ENCODE assay signal across 13 cellular contexts in the genomic region with DNA sequence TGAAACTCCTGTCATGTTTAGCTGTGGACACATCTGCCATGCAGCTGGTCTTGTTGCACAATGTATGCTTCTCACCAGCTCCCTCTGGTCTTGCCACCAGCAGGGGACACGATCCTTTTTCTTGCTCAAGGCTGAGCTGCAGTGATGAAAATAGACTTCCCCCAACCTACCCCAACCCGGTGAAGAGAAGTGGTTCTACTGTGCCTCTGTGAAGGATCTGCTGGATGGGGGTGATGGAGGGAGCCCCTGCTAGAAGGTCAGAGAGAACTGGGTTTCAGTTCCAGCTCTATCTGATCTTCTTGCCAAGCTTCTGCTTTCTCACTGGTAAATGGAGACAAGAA.
A peak's percentile ranks its signal among the peaks of the same experiment; 100 is the strongest.
DNase-seq lines count a peak whose midpoint lies in the region; ATAC-seq and TF ChIP-seq lines count a peak whose summit lies in the region.
"Had no signal": no experiment of that assay in that cellular context is flagged by ENCODE, and none has a peak within 500 bp of the region (broad histone marks: within the 10 kb centered on the region; RNA-seq: fewer than 3 reads in every experiment).

No MANE protein-coding gene starts in this region.

- 57 to 63% methylated on average over 2 of the region's 2 CpGs for WGBS in heart right ventricle, 2 donors

- ATAC-seq in heart right ventricle (peak in 6 of 8 donors; percentile 46 to 79 (median 62)), sciatic nerve (peak; percentile 77)
- ATAC-seq: activated T-cell treated with anti-CD3 and anti-CD28 coated beads, Interleukin-2, amount 50 U/mL, for 4 hours had no signal

- H3K9me3 ChIP-seq in NT2/D1 (ENCODE audit: insufficient read depth, low read length) (no peaks in the 10 kb centered on the region), heart right ventricle (no peaks in the 10 kb centered on the region)

- intact Hi-C loops in heart right ventricle (cut with DNase I) = no loop called here
- intact Hi-C loops in sciatic nerve (cut with DNase I) = no loop called here

- H3K4me1 ChIP-seq in NT2/D1 (ENCODE audit: insufficient read depth, insufficient read length) (peaks cover 6% of the 10 kb centered on the region), heart right ventricle (peaks cover 0 to 27% (median 0%) of the 10 kb centered on the region in 9 donors)

- H3K9ac ChIP-seq in NT2/D1 (ENCODE audit: insufficient read length, low read depth) = peak overlapping the region; percentile 1

- no peak for TF ChIP-seq CTCF in heart right ventricle (IDR thresholded peaks at IDR 0.05)

- H3K36me3 Mint-ChIP-seq in activated CD4-positive, alpha-beta memory T cell treated with anti-CD3 and anti-CD28 coated beads, Interleukin-2, amount 10 ng/mL, durations not matched to agents 7 days and 5 days (ENCODE audit: low read depth) = no peaks in the 10 kb centered on the region
- H3K36me3 Mint-ChIP-seq: CD4-positive, CD25-positive, alpha-beta regulatory T cell; naive B cell had no signal

- H3K36me3 ChIP-seq in NT2/D1 (ENCODE audit: insufficient read depth, insufficient read length, low read length) (no peaks in the 10 kb centered on the region), heart right ventricle (no peaks in the 10 kb centered on the region)

- H3K9me3 Mint-ChIP-seq in activated CD4-positive, alpha-beta memory T cell treated with anti-CD3 and anti-CD28 coated beads, Interleukin-2, amount 10 ng/mL, durations not matched to agents 7 days and 5 days = no peaks in the 10 kb centered on the region
- H3K9me3 Mint-ChIP-seq: activated T-cell treated with anti-CD3 and anti-CD28 coated beads, Interleukin-2, amount 50 U/mL, for 4 hours; naive B cell had no signal

- H3K27me3 Mint-ChIP-seq in activated CD4-positive, alpha-beta memory T cell treated with anti-CD3 and anti-CD28 coated beads, Interleukin-2, amount 10 ng/mL, durations not matched to agents 7 days and 5 days = no peaks in the 10 kb centered on the region
- H3K27me3 Mint-ChIP-seq: CD4-positive, CD25-positive, alpha-beta regulatory T cell; naive B cell had no signal

- peak; percentile 4 for DNase-seq in ELR (ENCODE audit: low read depth)
- no peak for DNase-seq in NT2/D1 (ENCODE audit: low read depth, low spot score)
- DNase-seq in heart right ventricle = no peak
- DNase-seq in sciatic nerve (ENCODE audit: low spot score) = no peak
- DNase-seq in NCI-H1436 (lab: John Stamatoyannopoulos, UW) = no peak
- DNase-seq in activated CD4-positive, alpha-beta T cell treated with anti-CD3 and anti-CD28 coated beads, Interleukin-2, amount 50 U/mL, for 48 hours = no peak
- DNase-seq in DMS79 treated with DMSO at 0.1 percent for 48 hours (lab: John Stamatoyannopoulos, UW) = no peak
- no peak for DNase-seq in activated CD4-positive, alpha-beta memory T cell treated with anti-CD3 and anti-CD28 coated beads, Interleukin-2, amount 10 ng/mL, durations not matched to agents 7 days and 5 days
- DNase-seq: activated T-cell treated with anti-CD3 and anti-CD28 coated beads, Interleukin-2, amount 50 U/mL, for 4 hours; CD4-positive, CD25-positive, alpha-beta regulatory T cell; effector CD8-positive, alpha-beta T cell; naive B cell had no signal

- H3K27me3 ChIP-seq in NT2/D1 (ENCODE audit: insufficient read depth, insufficient read length) (no peaks in the 10 kb centered on the region), heart right ventricle (no peaks in the 10 kb centered on the region)

- H3K27ac ChIP-seq in heart right ventricle = peak overlapping the region in 1 of 10 donors; percentile 77

- no peak overlapping the region for H3K4me3 Mint-ChIP-seq in activated CD4-positive, alpha-beta memory T cell treated with anti-CD3 and anti-CD28 coated beads, Interleukin-2, amount 10 ng/mL, durations not matched to agents 7 days and 5 days
- H3K4me3 Mint-ChIP-seq: activated T-cell treated with anti-CD3 and anti-CD28 coated beads, Interleukin-2, amount 50 U/mL, for 4 hours; CD4-positive, CD25-positive, alpha-beta regulatory T cell; naive B cell had no signal

- H3K4me3 ChIP-seq in NT2/D1 (ENCODE audit: insufficient read length, low read depth) (no peak overlapping the region), heart right ventricle (no peak overlapping the region)
- H3K4me3 ChIP-seq: skin epidermis had no signal

- CTCF ChIA-PET in activated CD4-positive, alpha-beta memory T cell treated with anti-CD3 and anti-CD28 coated beads, Interleukin-2, amount 10 ng/mL, durations not matched to agents 7 days and 5 days (lab: Charles Lee) = no interaction called here

- POLR2A ChIA-PET in activated CD4-positive, alpha-beta memory T cell treated with anti-CD3 and anti-CD28 coated beads, Interleukin-2, amount 10 ng/mL, durations not matched to agents 7 days and 5 days (lab: Charles Lee) = no interaction called here

- no peak overlapping the region for H3K27ac Mint-ChIP-seq in activated CD4-positive, alpha-beta memory T cell treated with anti-CD3 and anti-CD28 coated beads, Interleukin-2, amount 10 ng/mL, durations not matched to agents 7 days and 5 days
- H3K27ac Mint-ChIP-seq: CD4-positive, CD25-positive, alpha-beta regulatory T cell had no signal

- no peaks in the 10 kb centered on the region for H3K4me1 Mint-ChIP-seq in activated CD4-positive, alpha-beta memory T cell treated with anti-CD3 and anti-CD28 coated beads, Interleukin-2, amount 10 ng/mL, durations not matched to agents 7 days and 5 days
- H3K4me1 Mint-ChIP-seq: CD4-positive, CD25-positive, alpha-beta regulatory T cell had no signal
